ENCODE assay signal across 16 cellular contexts in the genomic region with DNA sequence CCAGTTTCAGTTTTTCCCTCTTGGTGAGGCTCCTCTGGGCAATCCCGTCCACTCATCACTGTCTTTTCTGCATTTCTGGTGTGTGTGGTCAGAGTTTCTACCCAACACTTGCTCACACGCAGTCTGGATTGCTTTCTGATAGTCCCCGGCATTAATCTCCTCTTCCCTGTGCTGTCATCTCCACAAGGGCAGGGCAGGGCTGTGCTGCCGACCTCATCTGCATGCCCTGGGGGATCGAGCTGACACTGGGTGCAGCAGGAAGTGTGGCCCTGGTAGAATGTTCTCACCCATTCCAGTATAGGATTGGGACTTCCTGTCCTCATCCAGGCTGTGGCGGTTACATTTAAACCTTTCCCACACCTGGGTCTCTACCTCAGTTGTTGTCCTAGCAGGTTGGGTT.
DNase-seq lines count a peak whose midpoint lies in the region; ATAC-seq, FAIRE-seq and TF ChIP-seq lines count a peak whose summit lies in the region.
"Had no signal": no experiment of that assay in that cellular context is flagged by ENCODE, and none has a peak within 500 bp of the region (broad histone marks: within the 10 kb centered on the region; RNA-seq: fewer than 3 reads in every experiment).

No MANE protein-coding gene starts in this region.

- no peak for TF ChIP-seq POLR2A in endothelial cell of umbilical vein (IDR thresholded peaks at IDR 0.05; ENCODE audit: low read depth, low read length)

- no peak overlapping the region for H3K27ac ChIP-seq in endothelial cell of umbilical vein (ENCODE audit: insufficient read depth, low read depth, low read length)
- H3K27ac ChIP-seq in pancreas = peak overlapping the region in 1 of 4 donors; percentile 21
- H3K27ac ChIP-seq in naive thymus-derived CD4-positive, alpha-beta T cell (ENCODE audit: low read depth, low read length) = no peak overlapping the region
- H3K27ac ChIP-seq: spleen had no signal

- peaks cover 3% of the 10 kb centered on the region for H3K4me1 ChIP-seq in endothelial cell of umbilical vein (ENCODE audit: control insufficient read depth, extremely low read depth, insufficient read depth, low read length)
- H3K4me1 ChIP-seq in pancreas = no peaks in the 10 kb centered on the region
- no peaks in the 10 kb centered on the region for H3K4me1 ChIP-seq in naive thymus-derived CD4-positive, alpha-beta T cell (ENCODE audit: control insufficient read depth in 2 of 2, insufficient read depth in 2 of 2, low read length in 2 of 2)
- H3K4me1 ChIP-seq: spleen had no signal

- no peaks in the 10 kb centered on the region for H3K36me3 Mint-ChIP-seq in naive thymus-derived CD4-positive, alpha-beta T cell
- no peaks in the 10 kb centered on the region for H3K36me3 Mint-ChIP-seq in natural killer cell treated with Interleukin-12 subunit alpha and Interleukin-12 subunit beta and Interleukin-15 and Interleukin-18, amount 100 ng/mL, for 72 hours
- H3K36me3 Mint-ChIP-seq: memory B cell had no signal

- H2AFZ ChIP-seq in endothelial cell of umbilical vein (ENCODE audit: low read depth, low read length) = no peak overlapping the region

- FAIRE-seq in endothelial cell of umbilical vein (lab: Jason Lieb, UNC) = peak; percentile 28
- no peak for FAIRE-seq in pancreas (lab: Jason Lieb, UNC)

- peak in 3 of 4 donors; percentile 58 to 65 (median 62) for ATAC-seq in pancreas
- no peak for ATAC-seq in naive thymus-derived CD4-positive, alpha-beta T cell
- no peak for ATAC-seq in natural killer cell treated with Interleukin-12 subunit alpha and Interleukin-12 subunit beta and Interleukin-15 and Interleukin-18, amount 100 ng/mL, for 72 hours

- CTCF ChIA-PET in endothelial cell of umbilical vein (lab: Charles Lee) = no interaction called here
- CTCF ChIA-PET in naive thymus-derived CD4-positive, alpha-beta T cell (lab: Charles Lee) = no interaction called here

- H3K9me3 ChIP-seq in endothelial cell of umbilical vein (replicated peaks; ENCODE audit: control insufficient read depth, insufficient read depth, low read length) = no peaks in the 10 kb centered on the region
- no peaks in the 10 kb centered on the region for H3K9me3 ChIP-seq in pancreas
- no peaks in the 10 kb centered on the region for H3K9me3 ChIP-seq in naive thymus-derived CD4-positive, alpha-beta T cell (ENCODE audit: control insufficient read depth in 2 of 3, low read length in 3 of 3)
- H3K9me3 ChIP-seq: spleen had no signal

- intact Hi-C loops in endothelial cell of umbilical vein (cut with micrococcal nuclease) (no loop called here), pancreas (cut with DNase I) (no loop called here)
- intact Hi-C loops in naive thymus-derived CD4-positive, alpha-beta T cell (cut with micrococcal nuclease) = no loop called here

- POLR2A ChIA-PET in endothelial cell of umbilical vein (lab: Charles Lee) = no interaction called here
- POLR2A ChIA-PET in naive thymus-derived CD4-positive, alpha-beta T cell (lab: Charles Lee) = no interaction called here

- no peak overlapping the region for H3K4me2 ChIP-seq in endothelial cell of umbilical vein (ENCODE audit: insufficient read depth, low read length)

- dilution Hi-C loops in endothelial cell of umbilical vein (cut with MboI; ENCODE audit: extremely low pct_ligation_motif_present, low sequenced_read_pairs) = no loop called here

- TF ChIP-seq CTCF in endothelial cell of umbilical vein (IDR thresholded peaks at IDR 0.05; ENCODE audit: extremely low read depth in 1 of 2, insufficient read depth in 1 of 2, low read depth in 1 of 2, low read length in 2 of 2) (no peak), pancreas (IDR thresholded peaks at IDR 0.05) (no peak)

- H3K79me2 ChIP-seq in endothelial cell of umbilical vein (ENCODE audit: control insufficient read depth, insufficient read depth, low read length) = no peaks in the 10 kb centered on the region

- no peak overlapping the region for H3K4me3 Mint-ChIP-seq in naive thymus-derived CD4-positive, alpha-beta T cell
- no peak overlapping the region for H3K4me3 Mint-ChIP-seq in natural killer cell treated with Interleukin-12 subunit alpha and Interleukin-12 subunit beta and Interleukin-15 and Interleukin-18, amount 100 ng/mL, for 72 hours
- H3K4me3 Mint-ChIP-seq: memory B cell had no signal

- no peaks in the 10 kb centered on the region for H4K20me1 ChIP-seq in endothelial cell of umbilical vein (replicated peaks; ENCODE audit: control insufficient read depth, extremely low read depth, insufficient read depth, low read length)

- peaks cover 0 to 16% (median 0%) of the 10 kb centered on the region in 5 donors for H3K27me3 Mint-ChIP-seq in naive thymus-derived CD4-positive, alpha-beta T cell
- peaks cover 5 to 36% of the 10 kb centered on the region in 2 donors for H3K27me3 Mint-ChIP-seq in natural killer cell treated with Interleukin-12 subunit alpha and Interleukin-12 subunit beta and Interleukin-15 and Interleukin-18, amount 100 ng/mL, for 72 hours

- no peak overlapping the region for H3K27ac Mint-ChIP-seq in naive thymus-derived CD4-positive, alpha-beta T cell
- no peak overlapping the region for H3K27ac Mint-ChIP-seq in natural killer cell treated with Interleukin-12 subunit alpha and Interleukin-12 subunit beta and Interleukin-15 and Interleukin-18, amount 100 ng/mL, for 72 hours
- H3K27ac Mint-ChIP-seq: memory B cell had no signal

- WGBS in pancreas, 2 donors = 39 to 41% methylated on average over 6 of the region's 6 CpGs

- H3K9me1 ChIP-seq in endothelial cell of umbilical vein (replicated peaks; ENCODE audit: control insufficient read depth, extremely low read depth, insufficient read depth, low read length) = no peaks in the 10 kb centered on the region

- H3K36me3 ChIP-seq in endothelial cell of umbilical vein (ENCODE audit: control insufficient read depth in 2 of 2, extremely low read depth in 1 of 2, insufficient read depth in 2 of 2, low read length in 2 of 2) (no peaks in the 10 kb centered on the region), pancreas (no peaks in the 10 kb centered on the region)
- no peaks in the 10 kb centered on the region for H3K36me3 ChIP-seq in naive thymus-derived CD4-positive, alpha-beta T cell (ENCODE audit: control insufficient read depth in 2 of 3, insufficient read depth in 3 of 3, low read length in 3 of 3)
- H3K36me3 ChIP-seq: spleen had no signal

- peak; percentile 59 for DNase-seq in GM04503 (ENCODE audit: low read depth)
- peak; percentile 92 for DNase-seq in NCI-H226
- DNase-seq in endothelial cell of umbilical vein (ENCODE audit: low read depth, low spot score) = no peak
- DNase-seq in pancreas = no peak
- DNase-seq in naive thymus-derived CD4-positive, alpha-beta T cell = no peak
- no peak for DNase-seq in activated CD4-positive, alpha-beta T cell treated with anti-CD3 and anti-CD28 coated beads, Interleukin-2, amount 50 U/mL, for 4 hours
- no peak for DNase-seq in natural killer cell treated with Interleukin-12 subunit alpha and Interleukin-12 subunit beta and Interleukin-15 and Interleukin-18, amount 100 ng/mL, for 72 hours (ENCODE audit: low spot score)
- DNase-seq in NCI-H2227 treated with DMSO at 0.1 percent for 48 hours (lab: John Stamatoyannopoulos, UW) = no peak
- DNase-seq: activated naive CD4-positive, alpha-beta T cell treated with anti-CD3 and anti-CD28 coated beads, Interleukin-2, amount 50 U/mL, for 16 hours; caudate nucleus; COR-L47; H7; Karpas-422; NCI-H1930; spleen had no signal

- H3K4me1 Mint-ChIP-seq in naive thymus-derived CD4-positive, alpha-beta T cell = peaks cover 0 to 7% (median 0%) of the 10 kb centered on the region in 7 donors
- peaks cover 3 to 7% of the 10 kb centered on the region in 2 donors for H3K4me1 Mint-ChIP-seq in natural killer cell treated with Interleukin-12 subunit alpha and Interleukin-12 subunit beta and Interleukin-15 and Interleukin-18, amount 100 ng/mL, for 72 hours (ENCODE audit: low read depth in 2 of 2)
- H3K4me1 Mint-ChIP-seq: memory B cell had no signal

- peaks cover 0 to 2% of the 10 kb centered on the region in 2 experiments for H3K27me3 ChIP-seq in endothelial cell of umbilical vein (ENCODE audit: control insufficient read depth in 2 of 2, insufficient read depth in 2 of 2, low read length in 2 of 2)
- H3K27me3 ChIP-seq in pancreas = no peaks in the 10 kb centered on the region
- H3K27me3 ChIP-seq in naive thymus-derived CD4-positive, alpha-beta T cell (ENCODE audit: control insufficient read depth in 2 of 2, insufficient read depth in 2 of 2, low read length in 2 of 2) = no peaks in the 10 kb centered on the region

- no TSS peak for BruUV-seq in endothelial cell of umbilical vein (replicated peaks; lab: Mats Ljungman, UMichigan)

- H3K9ac ChIP-seq in endothelial cell of umbilical vein (replicated peaks; ENCODE audit: extremely low read depth, insufficient read depth, low read length) = no peak overlapping the region

- peaks cover 0 to 4% (median 0%) of the 10 kb centered on the region in 11 donors for H3K9me3 Mint-ChIP-seq in naive thymus-derived CD4-positive, alpha-beta T cell
- no peaks in the 10 kb centered on the region for H3K9me3 Mint-ChIP-seq in natural killer cell treated with Interleukin-12 subunit alpha and Interleukin-12 subunit beta and Interleukin-15 and Interleukin-18, amount 100 ng/mL, for 72 hours
- H3K9me3 Mint-ChIP-seq: memory B cell had no signal

- H3K4me3 ChIP-seq in endothelial cell of umbilical vein (replicated peaks in 1 of 3; ENCODE audit: insufficient read depth in 1 of 3, low read depth in 1 of 3, low read length in 3 of 3) = no peak overlapping the region
- no peak overlapping the region for H3K4me3 ChIP-seq in pancreas
- no peak overlapping the region for H3K4me3 ChIP-seq in naive thymus-derived CD4-positive, alpha-beta T cell (ENCODE audit: low read length)
- H3K4me3 ChIP-seq: spleen had no signal

TF ChIP-seq in endothelial cell of umbilical vein, 7 proteins besides CTCF, POLR2A, EP300 and RAD21:
- TF ChIP-seq, protein P1, sequence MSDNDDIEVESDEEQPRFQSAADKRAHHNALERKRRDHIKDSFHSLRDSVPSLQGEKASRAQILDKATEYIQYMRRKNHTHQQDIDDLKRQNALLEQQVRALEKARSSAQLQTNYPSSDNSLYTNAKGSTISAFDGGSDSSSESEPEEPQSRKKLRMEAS (IDR thresholded peaks at IDR 0.05; ENCODE audit: insufficient read depth, insufficient read length) = no peak
- TF ChIP-seq EZH2 (IDR thresholded peaks at IDR 0.05; ENCODE audit: borderline replicate concordance, low read depth, low read length, severe bottlenecking) = no peak
- no peak for TF ChIP-seq MYC (IDR thresholded peaks at IDR 0.05; ENCODE audit: low read depth, low read length)
- TF ChIP-seq POLR2AphosphoS5 (IDR thresholded peaks at IDR 0.05; ENCODE audit: insufficient read depth, low read depth, low read length) = no peak
- no peak for TF ChIP-seq GATA2 (IDR thresholded peaks at IDR 0.05; ENCODE audit: insufficient read depth, insufficient read length, low read depth, low read length)
- TF ChIP-seq JUN (IDR thresholded peaks at IDR 0.05; ENCODE audit: borderline replicate concordance, insufficient read depth, insufficient read length, low read depth) = no peak
- TF ChIP-seq FOS (IDR thresholded peaks at IDR 0.05; ENCODE audit: borderline replicate concordance, insufficient read depth, low read length) = no peak

Comparison
In these comparisons a context has a peak if more than half of its experiments do, and no peak if none do; other contexts are left out.
1. DNase-seq: peak in GM04503 (single experiment) and NCI-H226 (single experiment); none in endothelial cell of umbilical vein (single experiment), pancreas (0 of 6), naive thymus-derived CD4-positive, alpha-beta T cell (0 of 9), activated CD4-positive, alpha-beta T cell treated with anti-CD3 and anti-CD28 coated beads, Interleukin-2, amount 50 U/mL, for 4 hours (0 of 2), natural killer cell treated with Interleukin-12 subunit alpha and Interleukin-12 subunit beta and Interleukin-15 and Interleukin-18, amount 100 ng/mL, for 72 hours (single experiment) and NCI-H2227 treated with DMSO at 0.1 percent for 48 hours (single experiment).
2. ATAC-seq: peak in pancreas (3 of 4); none in naive thymus-derived CD4-positive, alpha-beta T cell (single experiment) and natural killer cell treated with Interleukin-12 subunit alpha and Interleukin-12 subunit beta and Interleukin-15 and Interleukin-18, amount 100 ng/mL, for 72 hours (0 of 2).